ENCODE assay signal across 17 cellular contexts in the genomic region with DNA sequence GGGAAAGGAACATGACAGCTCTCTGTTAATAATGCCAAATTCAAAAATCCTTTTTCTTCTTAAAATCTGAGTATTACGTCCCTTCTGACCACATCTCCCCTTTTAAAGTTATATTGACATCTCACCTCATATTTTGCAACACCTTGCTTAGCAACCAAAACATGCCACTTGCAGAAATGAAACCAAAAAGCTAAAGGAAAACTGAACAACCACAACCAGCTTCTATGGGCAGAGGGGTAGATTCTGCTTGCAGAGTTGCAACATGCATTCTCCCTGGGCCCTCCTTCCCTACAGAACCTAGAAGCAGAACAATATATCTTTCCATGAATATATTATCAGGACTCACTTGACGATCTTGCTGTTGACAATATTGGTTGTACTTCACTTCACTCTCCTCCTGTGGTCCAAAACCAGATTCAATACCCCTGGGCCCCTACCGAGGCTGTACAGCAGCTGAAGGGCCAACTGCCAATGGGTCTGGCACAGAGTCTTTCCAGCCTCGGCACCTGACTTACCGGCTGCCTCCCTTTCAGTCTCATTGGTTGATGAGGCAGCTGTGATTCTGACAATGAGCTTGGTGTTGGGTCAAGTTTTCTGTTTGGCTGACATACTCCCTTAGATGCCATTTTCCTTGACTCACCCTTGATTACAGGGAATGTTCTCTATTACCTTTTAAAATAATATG.
DNase-seq lines count a peak whose midpoint lies in the region; ATAC-seq and TF ChIP-seq lines count a peak whose summit lies in the region.
"Had no signal": no experiment of that assay in that cellular context is flagged by ENCODE, and none has a peak within 500 bp of the region (broad histone marks: within the 10 kb centered on the region; RNA-seq: fewer than 3 reads in every experiment).

No MANE protein-coding gene starts in this region.

- H3K4me2 ChIP-seq in osteoblast (ENCODE audit: insufficient read depth, low read length) = peak overlapping the region; percentile 12
- H3K4me2 ChIP-seq: GM23338, PC-9 had no signal

- H3K79me2 ChIP-seq in osteoblast (ENCODE audit: insufficient read depth, low read length) = no peaks in the 10 kb centered on the region

- H3K9me3 ChIP-seq in osteoblast (ENCODE audit: low read depth, low read length) = no peaks in the 10 kb centered on the region
- H3K9me3 ChIP-seq: pancreas had no signal

- no peak for TF ChIP-seq CTCF in osteoblast (IDR thresholded peaks at IDR 0.05; ENCODE audit: extremely low read depth, low read depth, low read length)

- no peak for ATAC-seq in stimulated activated naive B cell treated with anti-CD40 and anti-IgM and Interleukin-4, amounts not matched to agents 10 μg/mL and 1 μg/mL and 100 μg/mL, for 72 hours (replicated peaks)
- ATAC-seq in HG02623 (IDR thresholded peaks at IDR 0.05; ENCODE audit: unreplicated experiment) = no peak
- ATAC-seq: activated CD8-positive, alpha-beta T cell treated with anti-CD3 and anti-CD28 coated beads for 36 hours; GM23338; pancreas had no signal

- H3K4me3 ChIP-seq in osteoblast (ENCODE audit: insufficient read depth, low read length) = no peak overlapping the region
- H3K4me3 ChIP-seq: GM23338, pancreas, PC-9 had no signal

- H3K4me3 Mint-ChIP-seq in stimulated activated naive B cell treated with anti-CD40 and anti-IgM and Interleukin-4, amounts not matched to agents 10 μg/mL and 1 μg/mL and 100 μg/mL, for 72 hours = no peak overlapping the region
- H3K4me3 Mint-ChIP-seq: activated CD8-positive, alpha-beta T cell treated with anti-CD3 and anti-CD28 coated beads for 36 hours; CD14-positive monocyte; GM23338 had no signal

- H4K20me1 ChIP-seq in osteoblast (ENCODE audit: insufficient read depth, low read length) = no peaks in the 10 kb centered on the region

- peaks cover 12% of the 10 kb centered on the region for H3K4me1 ChIP-seq in osteoblast (ENCODE audit: insufficient read depth, low read length)
- H3K4me1 ChIP-seq: pancreas had no signal

- no peaks in the 10 kb centered on the region for H3K36me3 ChIP-seq in osteoblast (ENCODE audit: insufficient read depth, low read length)
- H3K36me3 ChIP-seq: pancreas had no signal

- H3K27me3 ChIP-seq in osteoblast (ENCODE audit: insufficient read depth, low read length) = no peaks in the 10 kb centered on the region
- H3K27me3 ChIP-seq: pancreas had no signal

- DNase-seq in SIG-M5 treated with dmso at 0.1 percent for 504 hours (lab: John Stamatoyannopoulos, UW; ENCODE audit: unreplicated experiment) = peak; percentile 32
- no peak for DNase-seq in SIG-M5 (lab: John Stamatoyannopoulos, UW)
- peak; percentile 50 for DNase-seq in NCI-H446 treated with DMSO at 0.1 percent for 48 hours (lab: John Stamatoyannopoulos, UW)
- peak; percentile 16 for DNase-seq in fibroblast of gingiva (ENCODE audit: low read depth)
- no peak for DNase-seq in osteoblast (ENCODE audit: insufficient read length, low spot score, missing footprints)
- DNase-seq in stimulated activated naive B cell treated with anti-CD40 and anti-IgM and Interleukin-4, amounts not matched to agents 10 μg/mL and 1 μg/mL and 100 μg/mL, for 72 hours = no peak
- no peak for DNase-seq in NCI-H774 (lab: John Stamatoyannopoulos, UW)
- DNase-seq: activated CD8-positive, alpha-beta T cell treated with anti-CD3 and anti-CD28 coated beads for 36 hours; cortex of kidney; kidney glomerular epithelial cell; pancreas; PC-9; stimulated activated naive CD4-positive, alpha-beta T cell had no signal

- H3K4me1 Mint-ChIP-seq in stimulated activated naive B cell treated with anti-CD40 and anti-IgM and Interleukin-4, amounts not matched to agents 10 μg/mL and 1 μg/mL and 100 μg/mL, for 72 hours = peaks cover 0 to 3% of the 10 kb centered on the region in 2 donors

- no peak overlapping the region for H3K27ac ChIP-seq in osteoblast (ENCODE audit: low read depth, low read length)
- H3K27ac ChIP-seq: pancreas, PC-9, VCaP had no signal

- peaks cover 0 to 3% of the 10 kb centered on the region in 2 donors for H3K27me3 Mint-ChIP-seq in stimulated activated naive B cell treated with anti-CD40 and anti-IgM and Interleukin-4, amounts not matched to agents 10 μg/mL and 1 μg/mL and 100 μg/mL, for 72 hours
- H3K27me3 Mint-ChIP-seq: activated CD8-positive, alpha-beta T cell treated with anti-CD3 and anti-CD28 coated beads for 36 hours had no signal

- H2AFZ ChIP-seq in osteoblast (ENCODE audit: low read length) = peak overlapping the region; percentile 49
- H2AFZ ChIP-seq: GM23338, PC-9 had no signal

- H3K27ac Mint-ChIP-seq in stimulated activated naive B cell treated with anti-CD40 and anti-IgM and Interleukin-4, amounts not matched to agents 10 μg/mL and 1 μg/mL and 100 μg/mL, for 72 hours = no peak overlapping the region
- H3K27ac Mint-ChIP-seq: activated CD8-positive, alpha-beta T cell treated with anti-CD3 and anti-CD28 coated beads for 36 hours; CD14-positive monocyte; GM23338 had no signal

- H3K36me3 Mint-ChIP-seq in stimulated activated naive B cell treated with anti-CD40 and anti-IgM and Interleukin-4, amounts not matched to agents 10 μg/mL and 1 μg/mL and 100 μg/mL, for 72 hours = no peaks in the 10 kb centered on the region
- H3K36me3 Mint-ChIP-seq: CD14-positive monocyte had no signal

- no peaks in the 10 kb centered on the region for H3K9me3 Mint-ChIP-seq in stimulated activated naive B cell treated with anti-CD40 and anti-IgM and Interleukin-4, amounts not matched to agents 10 μg/mL and 1 μg/mL and 100 μg/mL, for 72 hours
- H3K9me3 Mint-ChIP-seq: activated CD8-positive, alpha-beta T cell treated with anti-CD3 and anti-CD28 coated beads for 36 hours; GM23338 had no signal

Comparison
In these comparisons a context has a peak if more than half of its experiments do, and no peak if none do; other contexts are left out.
1. DNase-seq: peak in SIG-M5 treated with dmso at 0.1 percent for 504 hours (single experiment), NCI-H446 treated with DMSO at 0.1 percent for 48 hours (single experiment) and fibroblast of gingiva (single experiment); none in SIG-M5 (single experiment), osteoblast (single experiment), stimulated activated naive B cell treated with anti-CD40 and anti-IgM and Interleukin-4, amounts not matched to agents 10 μg/mL and 1 μg/mL and 100 μg/mL, for 72 hours (single experiment) and NCI-H774 (single experiment).